In the genomic region with DNA sequence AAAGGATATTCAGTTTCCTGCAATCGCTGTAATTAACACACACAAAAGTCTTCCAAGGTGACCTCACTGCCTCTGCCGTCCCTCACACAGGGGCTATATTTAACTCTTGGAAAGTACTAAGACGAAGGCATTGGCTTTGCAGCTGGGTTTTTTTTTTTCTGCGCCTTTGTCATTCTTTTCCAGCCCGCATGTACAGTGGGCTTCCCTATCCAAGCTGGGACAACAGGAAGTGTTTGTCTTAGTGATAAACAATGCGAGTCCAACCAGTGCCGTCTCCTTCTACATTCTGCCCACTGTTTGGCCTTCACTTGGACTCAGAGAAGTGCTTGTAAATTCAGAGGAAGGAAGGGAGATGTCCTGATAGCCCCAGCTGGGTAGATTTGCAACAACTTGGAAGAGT, we compare ENCODE assay signal across 20 cellular contexts. TPM values are rescaled to one million over a fixed set of nuclear protein-coding genes. Genes with fewer than 3 reads are reported as not detected.
DNase-seq lines count a peak whose midpoint lies in the region; ATAC-seq, FAIRE-seq and TF ChIP-seq lines count a peak whose summit lies in the region.
"Had no signal": no experiment of that assay in that cellular context is flagged by ENCODE, and none has a peak within 500 bp of the region (broad histone marks: within the 10 kb centered on the region; RNA-seq: fewer than 3 reads in every experiment).

No MANE protein-coding gene starts in this region.

- H4K20me1 ChIP-seq in BLaER1 (no peaks in the 10 kb centered on the region), H1 (replicated peaks in 1 of 2; ENCODE audit: control insufficient read depth in 1 of 2, insufficient read depth in 2 of 2, low read length in 2 of 2) (no peaks in the 10 kb centered on the region)

- H2BK120ac ChIP-seq in H1 (replicated peaks; ENCODE audit: low read depth, low read length): no peak overlapping the region

- H3K79me2 ChIP-seq in H1 (ENCODE audit: control insufficient read depth in 1 of 2, insufficient read depth in 2 of 2, low read length in 2 of 2): no peaks in the 10 kb centered on the region

- no peak for FAIRE-seq in H1 (lab: Jason Lieb, UNC)
- FAIRE-seq: A204.1 had no signal

- H3K18ac ChIP-seq in H1 (ENCODE audit: extremely low read depth, low read length): no peak overlapping the region

- H3K27ac ChIP-seq in BLaER1 (peak overlapping the region; percentile 58), H1 (ENCODE audit: low read depth, low read length) (no peak overlapping the region), psoas muscle (peak overlapping the region; percentile 73), sigmoid colon (peak overlapping the region in 2 of 4 donors; percentile 24 to 68)
- H3K27ac ChIP-seq: C4-2B, neutrophil had no signal

- H3K79me1 ChIP-seq in H1 (ENCODE audit: low read depth, low read length): no peaks in the 10 kb centered on the region

- H2BK12ac ChIP-seq in H1 (ENCODE audit: low read depth, low read length): 0 out of 2 replicates have a peak overlapping the region, but pooled peaks have one; percentile 23

- CTCF ChIA-PET in H1 (lab: Charles Lee; ENCODE audit: partially characterized antibody): interaction anchor here (1.7 to 2.7 kb wide), 2 partner anchors 24 to 78 kb away, joined by 5 to 12 read pairs; no protein-coding TSS in a partner anchor

- no peak overlapping the region for H3K4ac ChIP-seq in H1 (replicated peaks; ENCODE audit: insufficient read length, low read depth, low read length)

- WGBS in H1 (ENCODE audit: extremely low coverage in 1 of 2, insufficient coverage in 1 of 2, insufficient read length in 1 of 2, insufficient replicate concordance in 2 of 2, low coverage in 1 of 2, low lambda C conversion rate in 2 of 2, missing lambda C conversion rate in 1 of 2), 2 experiments: 91% methylated on average over 6 of the region's 7 CpGs; no CpG with 5 or more reads in 1 of the 2 experiments
- 5 to 9% (median 7%) methylated on average over 7 of the region's 7 CpGs for WGBS in psoas muscle, 3 donors
- 51 to 61% methylated on average over 7 of the region's 7 CpGs for WGBS in sigmoid colon, 2 donors

- no peak overlapping the region for H2BK15ac ChIP-seq in H1 (ENCODE audit: low read length)

- TF ChIP-seq CTCF in H1 (IDR thresholded peaks at IDR 0.05; ENCODE audit: control extremely low read depth in 1 of 3, insufficient read depth in 1 of 3, low read depth in 1 of 3, low read length in 3 of 3): no peak
- no peak for TF ChIP-seq CTCF in psoas muscle (IDR thresholded peaks at IDR 0.05)
- TF ChIP-seq CTCF in sigmoid colon (IDR thresholded peaks at IDR 0.05): no peak

- peaks cover 72% of the 10 kb centered on the region for H3K4me1 ChIP-seq in BLaER1
- no peaks in the 10 kb centered on the region for H3K4me1 ChIP-seq in H1 (replicated peaks in 1 of 4; ENCODE audit: control insufficient read depth in 3 of 4, insufficient read depth in 4 of 4, low read length in 3 of 4)
- H3K4me1 ChIP-seq in psoas muscle: peaks cover 52% of the 10 kb centered on the region
- H3K4me1 ChIP-seq in sigmoid colon: peaks cover 0 to 12% (median 5%) of the 10 kb centered on the region in 4 donors
- H3K4me1 ChIP-seq: SJCRH30 had no signal

- no peaks in the 10 kb centered on the region for H3K23me2 ChIP-seq in H1 (ENCODE audit: low read depth, low read length)

- H2BK5ac ChIP-seq in H1 (ENCODE audit: low read depth, low read length): no peak overlapping the region

- TF ChIP-seq POLR2A in H1 (IDR thresholded peaks at IDR 0.05; ENCODE audit: control extremely low read depth in 1 of 2, low read depth in 2 of 2, low read length in 2 of 2) (no peak), sigmoid colon (IDR thresholded peaks at IDR 0.05) (no peak)

- H3K56ac ChIP-seq in H1 (replicated peaks; ENCODE audit: insufficient read length, low read depth, low read length): no peak overlapping the region

- TF ChIP-seq EP300 in H1 (IDR thresholded peaks at IDR 0.05; ENCODE audit: borderline replicate concordance in 1 of 2, low read depth in 2 of 2, low read length in 2 of 2) (no peak), sigmoid colon (IDR thresholded peaks at IDR 0.05) (no peak)

- no peak overlapping the region for H2AK5ac ChIP-seq in H1 (ENCODE audit: low read depth, low read length)

- H2AFZ ChIP-seq in H1 (ENCODE audit: low read length): no peak overlapping the region

- H3K14ac ChIP-seq in H1 (ENCODE audit: insufficient read length): no peak overlapping the region

- 0 out of 2 replicates have a peak overlapping the region, but pooled peaks have one; percentile 22 for H4K8ac ChIP-seq in H1 (ENCODE audit: extremely low read depth, insufficient read depth, low read length)

- H3K9me3 ChIP-seq in BLaER1 (no peaks in the 10 kb centered on the region), H1 (ENCODE audit: insufficient read depth in 2 of 2, low read depth in 1 of 2, low read length in 1 of 2) (no peaks in the 10 kb centered on the region), psoas muscle (no peaks in the 10 kb centered on the region), sigmoid colon (no peaks in the 10 kb centered on the region)
- H3K9me3 ChIP-seq: neutrophil, SJCRH30 had no signal

- no peak for TF ChIP-seq RAD21 in H1 (IDR thresholded peaks at IDR 0.05 in 1 of 2, conservative IDR thresholded peaks at IDR 0.05 in 1 of 2; ENCODE audit: low read depth in 2 of 2, low read length in 2 of 2)

- no peak overlapping the region for H4K91ac ChIP-seq in H1 (replicated peaks; ENCODE audit: insufficient read length, low read length)

- no peak overlapping the region for H2BK20ac ChIP-seq in H1 (ENCODE audit: low read length)

- H3K23ac ChIP-seq in H1 (ENCODE audit: insufficient read length): no peak overlapping the region

- H3K27me3 ChIP-seq in BLaER1 (no peaks in the 10 kb centered on the region), H1 (replicated peaks in 1 of 4; ENCODE audit: control insufficient read depth in 3 of 4, extremely low read depth in 1 of 4, insufficient read depth in 3 of 4, low read length in 3 of 4) (no peaks in the 10 kb centered on the region), psoas muscle (ENCODE audit: insufficient read depth in 3 of 3, low read length in 2 of 3) (no peaks in the 10 kb centered on the region), sigmoid colon (no peaks in the 10 kb centered on the region)

- intact Hi-C loops in psoas muscle (cut with DNase I): no loop called here
- intact Hi-C loops in sigmoid colon (cut with DNase I): no loop called here

- H4K5ac ChIP-seq in H1 (ENCODE audit: insufficient read length, low read depth, low read length): no peak overlapping the region

- no peak overlapping the region for H3K4me3 ChIP-seq in BLaER1
- H3K4me3 ChIP-seq in H1 (ENCODE audit: extremely low read depth in 1 of 4, insufficient read depth in 2 of 4, low read depth in 3 of 4, low read length in 4 of 4): no peak overlapping the region
- peak overlapping the region; percentile 38 for H3K4me3 ChIP-seq in psoas muscle
- no peak overlapping the region for H3K4me3 ChIP-seq in sigmoid colon

- DNase-seq in H1 (ENCODE audit: low read depth in 1 of 2, low spot score in 2 of 2) (no peak), left kidney (ENCODE audit: low read depth, low spot score) (peak; percentile 50), psoas muscle (no peak), NCI-H446 treated with DMSO at 0.1 percent for 48 hours (lab: John Stamatoyannopoulos, UW) (no peak), sigmoid colon (no peak), SKM-1 (lab: John Stamatoyannopoulos, UW; ENCODE audit: unreplicated experiment) (no peak)
- DNase-seq: activated CD4-positive, alpha-beta T cell treated with anti-CD3 and anti-CD28 coated beads for 4 hours; activated gamma-delta T cell treated with Interleukin-2 at 50 U/mL for 16 hours; amygdala; DMS153; NCI-H2081 treated with DMSO at 0.1 percent for 48 hours; NCI-H524 treated with DMSO at 0.1 percent for 48 hours; SJCRH30; T-helper 9 cell had no signal

- H3K36me3 ChIP-seq in BLaER1 (no peaks in the 10 kb centered on the region), H1 (ENCODE audit: control insufficient read depth in 2 of 4, insufficient read depth in 4 of 4, low read length in 3 of 4) (no peaks in the 10 kb centered on the region), psoas muscle (ENCODE audit: insufficient read depth in 1 of 2, low read depth in 1 of 2) (no peaks in the 10 kb centered on the region), sigmoid colon (no peaks in the 10 kb centered on the region)
- H3K36me3 ChIP-seq: neutrophil, SJCRH30 had no signal

- H3K9ac ChIP-seq in BLaER1 (no peak overlapping the region), H1 (replicated peaks in 1 of 4; ENCODE audit: extremely low read depth in 1 of 4, low read depth in 3 of 4, low read length in 3 of 4) (no peak overlapping the region)

- POLR2A ChIA-PET in H1 (lab: Charles Lee; ENCODE audit: partially characterized antibody): interaction anchor here (1.5 kb wide), 1 partner anchor 13 kb away, joined by 4 read pairs; no protein-coding TSS in a partner anchor

- peak in 3 of 4 donors; percentile 57 to 67 (median 62) for ATAC-seq in psoas muscle
- no peak for ATAC-seq in GM18907 (IDR thresholded peaks at IDR 0.05; ENCODE audit: unreplicated experiment)

- H3K4me2 ChIP-seq in BLaER1: peak overlapping the region; percentile 76
- no peak overlapping the region for H3K4me2 ChIP-seq in H1 (ENCODE audit: insufficient read depth in 1 of 2, low read depth in 2 of 2, low read length in 2 of 2)

RNA-seq across cellular contexts. Expression of a gene that starts 17.6 kb away (rescaled TPM):
- 4.2 and 4.7 TPM in 2 replicates for total RNA-seq in H1 (2021; fragmentation: NEBNext Ultra II Directional; extraction: Animal tissue kit (Norgen Biotek cat#: 25700))
- polyA plus RNA-seq in H1 (2011; rRNA removed) (0.79 and 1.5 TPM in 2 replicates), psoas muscle (10 to 100 TPM; 10.8 to 39.9 (median 15.0) TPM), sigmoid colon (1 to 10 TPM in 2 of 3 donors, under 1 TPM in 1; 0.23 to 4.2 (median 3.0) TPM)
- 1.5 TPM for polyA plus RNA-seq in H1 (2011; cell fraction: cytosol; rRNA removed)
- 2.6 TPM for polyA plus RNA-seq in H1 (2011; cell fraction: nucleus; rRNA removed)
- 2.5 to 3.5 TPM (median 2.7 TPM) in 4 replicates for polyA plus RNA-seq in H1 (2012, experiment 1 of 2)
- polyA plus RNA-seq in H1 (2012, experiment 2 of 2): 1.5 TPM
- polyA plus RNA-seq in H1 (2013, experiment 1 of 2): 4.3 TPM
- 4.4 TPM for polyA plus RNA-seq in H1 (2013, experiment 2 of 2)
- 1.6 and 1.9 TPM in 2 replicates for polyA minus RNA-seq in H1 (2011; rRNA and poly(A)+ RNA removed)
- polyA minus RNA-seq in H1 (2011; cell fraction: cytosol; rRNA and poly(A)+ RNA removed): 3.7 TPM
- polyA minus RNA-seq in H1 (2011; cell fraction: nucleus; rRNA and poly(A)+ RNA removed): 1.4 TPM
- total RNA-seq in psoas muscle (10 to 100 TPM; 21.0 to 38.6 (median 26.4) TPM), sigmoid colon (1 to 10 TPM; 5.6 to 8.6 (median 7.1) TPM)
- total RNA-seq: OCI-LY7 had no signal

RNA-seq across cellular contexts. Expression of a gene that starts 56.0 kb away (rescaled TPM):
- total RNA-seq in H1 (2021; fragmentation: NEBNext Ultra II Directional; extraction: Animal tissue kit (Norgen Biotek cat#: 25700)): 48.9 and 52.2 TPM in 2 replicates
- polyA plus RNA-seq in H1 (2011; rRNA removed) (7.4 and 11.2 TPM in 2 replicates), psoas muscle (10 to 100 TPM in 2 of 3 donors, 1 to 10 TPM in 1; 4.7 to 11.6 (median 11.0) TPM), sigmoid colon (1 to 10 TPM; 2.5 to 8.7 (median 4.2) TPM)
- polyA plus RNA-seq in H1 (2011; cell fraction: cytosol; rRNA removed): 17.1 TPM
- polyA plus RNA-seq in H1 (2011; cell fraction: nucleus; rRNA removed): 12.6 TPM
- 13.5 to 18.1 TPM (median 15.5 TPM) in 4 replicates for polyA plus RNA-seq in H1 (2012, experiment 1 of 2)
- polyA plus RNA-seq in H1 (2012, experiment 2 of 2): 1.7 TPM
- polyA plus RNA-seq in H1 (2013, experiment 1 of 2): 19.6 TPM
- 19.1 TPM for polyA plus RNA-seq in H1 (2013, experiment 2 of 2)
- 38.9 and 44.5 TPM in 2 replicates for polyA minus RNA-seq in H1 (2011; rRNA and poly(A)+ RNA removed)
- polyA minus RNA-seq in H1 (2011; cell fraction: cytosol; rRNA and poly(A)+ RNA removed): 52.5 TPM
- 48.6 TPM for polyA minus RNA-seq in H1 (2011; cell fraction: nucleus; rRNA and poly(A)+ RNA removed)
- total RNA-seq in psoas muscle (10 to 100 TPM in 2 of 4 donors, 1 to 10 TPM in 2; 8.8 to 11.1 (median 9.5) TPM), sigmoid colon (10 to 100 TPM in 3 of 4 donors, 1 to 10 TPM in 1; 8.8 to 16.3 (median 12.9) TPM)
